Comparison of ENCODE assay signal across 8 cellular contexts in genomic region chr6:43644940-43645612, GRCh38. TPM values are rescaled to one million over a fixed set of nuclear protein-coding genes. Genes with fewer than 3 reads are reported as not detected.
DNase-seq lines count a peak whose midpoint lies in the region; ATAC-seq lines count a peak whose summit lies in the region.

A gene with protein sequence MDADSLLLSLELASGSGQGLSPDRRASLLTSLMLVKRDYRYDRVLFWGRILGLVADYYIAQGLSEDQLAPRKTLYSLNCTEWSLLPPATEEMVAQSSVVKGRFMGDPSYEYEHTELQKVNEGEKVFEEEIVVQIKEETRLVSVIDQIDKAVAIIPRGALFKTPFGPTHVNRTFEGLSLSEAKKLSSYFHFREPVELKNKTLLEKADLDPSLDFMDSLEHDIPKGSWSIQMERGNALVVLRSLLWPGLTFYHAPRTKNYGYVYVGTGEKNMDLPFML (plus strand): TSS chr6:43645036. CDS start chr6:43645099, 63 bp downstream.

- WGBS in mesendoderm (ENCODE audit: extremely low coverage, insufficient coverage, low lambda C conversion rate), result no CpG with 5 or more reads among the region's 52 CpGs

- no peak within 1 kb of the TSS for H4K5ac ChIP-seq in mesendoderm (ENCODE audit: low read length)

- H3K27me3 Mint-ChIP-seq in activated CD4-positive, alpha-beta T cell treated with anti-CD3 and anti-CD28 coated beads, Interleukin-2, amount 10 ng/mL, durations not matched to agents 24 days and 14 days, result no peaks in the 10 kb centered on the region

- H3K4ac ChIP-seq in mesendoderm (ENCODE audit: low read depth, low read length), result no peak within 1 kb of the TSS

- peak within 1 kb of the TSS; percentile 70 for H3K4me3 ChIP-seq in mesendoderm (ENCODE audit: low read length)
- no peak within 1 kb of the TSS for H3K4me3 ChIP-seq in MG63

- H3K36me3 Mint-ChIP-seq in activated CD4-positive, alpha-beta T cell treated with anti-CD3 and anti-CD28 coated beads, Interleukin-2, amount 10 ng/mL, durations not matched to agents 24 days and 14 days (ENCODE audit: low read depth), result peaks cover 17% of the 10 kb centered on the region

- no peak within 1 kb of the TSS for H2AK5ac ChIP-seq in mesendoderm (ENCODE audit: low read length)

- peak within 1 kb of the TSS; percentile 85 for H3K56ac ChIP-seq in mesendoderm (ENCODE audit: low read length)

- no peak within 1 kb of the TSS for H3K27ac ChIP-seq in mesendoderm (ENCODE audit: low read depth, low read length)

- H2BK5ac ChIP-seq in mesendoderm (ENCODE audit: low read length), result no peak within 1 kb of the TSS

- no peak within 1 kb of the TSS for H3K18ac ChIP-seq in mesendoderm (ENCODE audit: low read length)

- H3K27me3 ChIP-seq in mesendoderm (ENCODE audit: insufficient read depth, low read length, poor library complexity), result no peaks in the 10 kb centered on the region
- no peaks in the 10 kb centered on the region for H3K27me3 ChIP-seq in MG63

- H3K23ac ChIP-seq in mesendoderm (ENCODE audit: low read length), result no peak within 1 kb of the TSS

- peak; percentile 69 for DNase-seq in EH (ENCODE audit: low read depth)
- peak; percentile 93 for DNase-seq in activated CD4-positive, alpha-beta T cell treated with anti-CD3 and anti-CD28 coated beads, Interleukin-2, amount 10 ng/mL, durations not matched to agents 24 days and 14 days
- peak; percentile 64 for DNase-seq in effector CD8-positive, alpha-beta T cell (lab: John Stamatoyannopoulos, UW)
- peak; percentile 96 for DNase-seq in mesendoderm
- DNase-seq in stimulated activated CD8-positive, alpha-beta memory T cell treated with anti-CD3 and anti-CD28 coated beads, Interleukin-4, amount 100 ng/mL, for 48 hours, result peak; percentile 80
- no peak for DNase-seq in DMS 273 (lab: John Stamatoyannopoulos, UW; ENCODE audit: unreplicated experiment)
- no peak for DNase-seq in MG63

- H3K36me3 ChIP-seq in mesendoderm (ENCODE audit: control insufficient read depth, insufficient read depth, low read length) (peaks cover 4% of the 10 kb centered on the region), MG63 (peaks cover 13% of the 10 kb centered on the region)

- no peak within 1 kb of the TSS for H2BK120ac ChIP-seq in mesendoderm (ENCODE audit: low read depth, low read length)

- H3K27ac Mint-ChIP-seq in activated CD4-positive, alpha-beta T cell treated with anti-CD3 and anti-CD28 coated beads, Interleukin-2, amount 10 ng/mL, durations not matched to agents 24 days and 14 days, result peak within 1 kb of the TSS; percentile 51

- peak; percentile 60 for ATAC-seq in HG03175 (IDR thresholded peaks at IDR 0.05; ENCODE audit: unreplicated experiment)

- no peak within 1 kb of the TSS for H4K8ac ChIP-seq in mesendoderm (ENCODE audit: low read depth, low read length)

- H3K9me3 ChIP-seq in MG63, result no peaks in the 10 kb centered on the region

- H3K4me2 ChIP-seq in mesendoderm (ENCODE audit: low read length), result peak within 1 kb of the TSS; percentile 81

- H3K79me2 ChIP-seq in mesendoderm (ENCODE audit: control insufficient read depth, insufficient read depth, low read length), result no peaks in the 10 kb centered on the region

- H3K4me3 Mint-ChIP-seq in activated CD4-positive, alpha-beta T cell treated with anti-CD3 and anti-CD28 coated beads, Interleukin-2, amount 10 ng/mL, durations not matched to agents 24 days and 14 days, result peak within 1 kb of the TSS; percentile 87

- no peaks in the 10 kb centered on the region for H3K9me3 Mint-ChIP-seq in activated CD4-positive, alpha-beta T cell treated with anti-CD3 and anti-CD28 coated beads, Interleukin-2, amount 10 ng/mL, durations not matched to agents 24 days and 14 days

- peak within 1 kb of the TSS; percentile 66 for H3K9ac ChIP-seq in mesendoderm (ENCODE audit: low read length)

- peaks cover 8% of the 10 kb centered on the region for H3K79me1 ChIP-seq in mesendoderm (ENCODE audit: low read length)

- no peaks in the 10 kb centered on the region for H3K4me1 ChIP-seq in mesendoderm (ENCODE audit: control insufficient read depth, low read depth, low read length)

- intact Hi-C loops in activated CD4-positive, alpha-beta T cell treated with anti-CD3 and anti-CD28 coated beads, Interleukin-2, amount 10 ng/mL, durations not matched to agents 24 days and 14 days (cut with micrococcal nuclease), result loop anchor here (1.0 kb wide), 1 partner anchor 10 kb away; the partner anchor contains the start of gene MAD2L1BP

- no peak within 1 kb of the TSS for H2BK15ac ChIP-seq in mesendoderm (replicated peaks; ENCODE audit: low read depth)

- H3K4me1 Mint-ChIP-seq in activated CD4-positive, alpha-beta T cell treated with anti-CD3 and anti-CD28 coated beads, Interleukin-2, amount 10 ng/mL, durations not matched to agents 24 days and 14 days, result peaks cover 12% of the 10 kb centered on the region

RNA-seq across cellular contexts. Expression of the gene that starts here (rescaled TPM):
- total RNA-seq in activated CD4-positive, alpha-beta T cell treated with anti-CD3 and anti-CD28 coated beads, Interleukin-2, amount 10 ng/mL, durations not matched to agents 24 days and 14 days, result not detected in 2 replicates
- polyA plus RNA-seq in mesendoderm (2013, experiment 1 of 2), result 0.08 TPM
- polyA plus RNA-seq in mesendoderm (2013, experiment 2 of 2), result 0.03 TPM
- not detected in 2 replicates for total RNA-seq in MG63 (2014; rRNA removed; shearing (Covaris generic); ENCODE audit: low replicate concordance)

Comparison
In these comparisons a context has a peak if more than half of its experiments do, and no peak if none do; other contexts are left out.
1. Peak in DNase-seq in activated CD4-positive, alpha-beta T cell treated with anti-CD3 and anti-CD28 coated beads, Interleukin-2, amount 10 ng/mL, durations not matched to agents 24 days and 14 days; RNA of the gene not detected or under 1 TPM.
2. DNase-seq: peak in EH (single experiment), effector CD8-positive, alpha-beta T cell (single experiment), mesendoderm (single experiment) and stimulated activated CD8-positive, alpha-beta memory T cell treated with anti-CD3 and anti-CD28 coated beads, Interleukin-4, amount 100 ng/mL, for 48 hours (single experiment); none in DMS 273 (single experiment) and MG63 (single experiment).